ENCODE assay signal across 39 cellular contexts in the genomic region with DNA sequence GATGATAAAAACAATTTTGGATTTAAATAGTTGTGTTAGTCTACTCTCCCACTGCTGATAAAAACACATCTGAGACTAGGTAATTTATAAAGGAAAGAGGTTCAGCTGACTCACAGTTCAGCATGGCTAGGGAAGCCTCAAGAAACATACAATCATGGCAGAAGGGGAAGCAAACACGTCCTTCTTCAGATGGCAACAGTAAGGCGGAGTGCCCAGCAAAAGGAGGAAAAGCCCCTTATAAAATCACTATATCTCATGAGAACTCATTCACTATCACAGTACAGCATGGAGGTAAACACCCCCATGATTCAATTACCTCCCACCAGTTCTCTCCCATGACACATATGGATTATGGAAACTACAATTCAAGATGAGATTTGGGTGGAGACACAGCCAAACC.
"Had no signal": no experiment of that assay in that cellular context is flagged by ENCODE, and none has a peak within 500 bp of the region (broad histone marks: within the 10 kb centered on the region; RNA-seq: fewer than 3 reads in every experiment).

No MANE protein-coding gene starts in this region.

- H3K27me3 Mint-ChIP-seq: activated naive CD4-positive, alpha-beta T cell treated with anti-CD3 and anti-CD28 coated beads, Interleukin-2, amount 10 ng/mL, durations not matched to agents 7 days and 5 days; activated naive CD4-positive, alpha-beta T cell treated with anti-CD3 and anti-CD28 coated beads, Interleukin-2, amount 50 U/mL, for 24 hours; activated naive CD8-positive, alpha-beta T cell; activated naive CD8-positive, alpha-beta T cell treated with anti-CD3 and anti-CD28 coated beads for 36 hours; activated naive CD8-positive, alpha-beta T cell treated with anti-CD3 and anti-CD28 coated beads, Interleukin-2, amount 10 ng/mL, durations not matched to agents 7 days and 5 days; activated naive CD8-positive, alpha-beta T cell treated with anti-CD3 and anti-CD28 coated beads, Interleukin-2, amount 50 U/mL, for 24 hours; activated T-cell treated with anti-CD3 and anti-CD28 coated beads, Interleukin-2, amount 50 U/mL, for 24 hours; activated T-helper 17 cell treated with anti-CD3 and anti-CD28 coated beads, Interleukin-2, amount 50 U/mL, for 72 hours; brain; central memory CD8-positive, alpha-beta T cell had no signal

- H3K27me3 ChIP-seq: adrenal gland, ascending aorta, body of pancreas, brain microvascular endothelial cell, breast epithelium, cardiac muscle cell had no signal

- DNase-seq: activated effector memory CD4-positive, alpha-beta T cell treated with anti-CD3 and anti-CD28 coated beads, Interleukin-2, amount 50 U/mL, for 16 hours; activated effector memory CD4-positive, alpha-beta T cell treated with Interleukin-2 at 50 U/mL for 16 hours; activated gamma-delta T cell; activated gamma-delta T cell treated with Interleukin-2 at 50 U/mL for 16 hours; activated naive CD4-positive, alpha-beta T cell; activated naive CD4-positive, alpha-beta T cell treated with anti-CD3 and anti-CD28 coated beads for 36 hours; activated naive CD4-positive, alpha-beta T cell treated with anti-CD3 and anti-CD28 coated beads, Interleukin-2, amount 10 ng/mL, durations not matched to agents 7 days and 5 days; activated naive CD4-positive, alpha-beta T cell treated with anti-CD3 and anti-CD28 coated beads, Interleukin-2, amount 50 U/mL, for 16 hours; activated naive CD4-positive, alpha-beta T cell treated with Interleukin-2 at 50 U/mL for 16 hours; activated naive CD8-positive, alpha-beta T cell treated with anti-CD3 and anti-CD28 coated beads for 36 hours; activated naive CD8-positive, alpha-beta T cell treated with anti-CD3 and anti-CD28 coated beads, Interleukin-2, amount 10 ng/mL, durations not matched to agents 7 days and 5 days; activated naive CD8-positive, alpha-beta T cell treated with anti-CD3 and anti-CD28 coated beads, Interleukin-2, amount 50 U/mL, for 24 hours; activated T-cell treated with anti-CD3 and anti-CD28 coated beads, Interleukin-2, amount 50 U/mL, for 24 hours; activated T-cell treated with anti-CD3 and anti-CD28 coated beads, Interleukin-2, amount 50 U/mL, for 4 hours; activated T-cell treated with anti-CD3 and anti-CD28 coated beads, Interleukin-2, amount 50 U/mL, for 48 hours; activated T-cell treated with anti-CD3 and anti-CD28 coated beads, Interleukin-2, amount 50 U/mL, for 72 hours; adrenal gland; amniotic stem cell; amygdala; anterior cingulate cortex; aorta; body of pancreas; brain microvascular endothelial cell; caudate nucleus; central memory CD4-positive, alpha-beta T cell; cerebellar nuclear complex had no signal

- H3K4me1 ChIP-seq: adrenal gland, ascending aorta, body of pancreas, breast epithelium had no signal

- H3K4me3 Mint-ChIP-seq: activated naive CD4-positive, alpha-beta T cell treated with anti-CD3 and anti-CD28 coated beads for 36 hours; activated naive CD4-positive, alpha-beta T cell treated with anti-CD3 and anti-CD28 coated beads, Interleukin-2, amount 10 ng/mL, durations not matched to agents 7 days and 5 days; activated naive CD4-positive, alpha-beta T cell treated with anti-CD3 and anti-CD28 coated beads, Interleukin-2, amount 50 U/mL, for 24 hours; activated naive CD8-positive, alpha-beta T cell; activated naive CD8-positive, alpha-beta T cell treated with anti-CD3 and anti-CD28 coated beads for 36 hours; activated naive CD8-positive, alpha-beta T cell treated with anti-CD3 and anti-CD28 coated beads, Interleukin-2, amount 10 ng/mL, durations not matched to agents 7 days and 5 days; activated naive CD8-positive, alpha-beta T cell treated with anti-CD3 and anti-CD28 coated beads, Interleukin-2, amount 50 U/mL, for 24 hours; activated T-cell treated with anti-CD3 and anti-CD28 coated beads, Interleukin-2, amount 50 U/mL, for 24 hours; activated T-cell treated with anti-CD3 and anti-CD28 coated beads, Interleukin-2, amount 50 U/mL, for 4 hours; activated T-cell treated with anti-CD3 and anti-CD28 coated beads, Interleukin-2, amount 50 U/mL, for 72 hours; activated T-helper 1 cell treated with anti-CD3 and anti-CD28 coated beads, Interleukin-12 subunit alpha, Interleukin-12 subunit beta, Interleukin-2, Interleukin-4 antibody, amounts not matched to agents 30 ng/mL and 10 ng/mL and 1 ng/mL, durations not matched to agents 14 hours and 24 hours and 36 hours; activated T-helper 17 cell treated with anti-CD3 and anti-CD28 coated beads, Interleukin-2, amount 50 U/mL, for 72 hours; brain; central memory CD8-positive, alpha-beta T cell had no signal

- H3K27ac Mint-ChIP-seq: activated naive CD4-positive, alpha-beta T cell treated with anti-CD3 and anti-CD28 coated beads for 36 hours; activated naive CD4-positive, alpha-beta T cell treated with anti-CD3 and anti-CD28 coated beads, Interleukin-2, amount 10 ng/mL, durations not matched to agents 7 days and 5 days; activated naive CD4-positive, alpha-beta T cell treated with anti-CD3 and anti-CD28 coated beads, Interleukin-2, amount 50 U/mL, for 24 hours; activated naive CD4-positive, alpha-beta T cell treated with anti-CD3 and anti-CD28 coated beads, Interleukin-2, amount 50 U/mL, for 72 hours; activated naive CD8-positive, alpha-beta T cell; activated naive CD8-positive, alpha-beta T cell treated with anti-CD3 and anti-CD28 coated beads for 36 hours; activated naive CD8-positive, alpha-beta T cell treated with anti-CD3 and anti-CD28 coated beads, Interleukin-2, amount 10 ng/mL, durations not matched to agents 7 days and 5 days; activated naive CD8-positive, alpha-beta T cell treated with anti-CD3 and anti-CD28 coated beads, Interleukin-2, amount 50 U/mL, for 24 hours; activated T-cell treated with anti-CD3 and anti-CD28 coated beads, Interleukin-2, amount 50 U/mL, for 24 hours; activated T-cell treated with anti-CD3 and anti-CD28 coated beads, Interleukin-2, amount 50 U/mL, for 72 hours; activated T-helper 1 cell treated with anti-CD3 and anti-CD28 coated beads, Interleukin-12 subunit alpha, Interleukin-12 subunit beta, Interleukin-2, Interleukin-4 antibody, amounts not matched to agents 30 ng/mL and 10 ng/mL and 1 ng/mL, durations not matched to agents 14 hours and 24 hours and 36 hours; activated T-helper 17 cell treated with anti-CD3 and anti-CD28 coated beads, Interleukin-2, amount 50 U/mL, for 72 hours; activated T-helper 2 cell treated with anti-CD3 and anti-CD28 coated beads, Interferon-gamma antibody, Interleukin-2, Interleukin-4, amounts not matched to agents 10 μg/mL and 5 μg/mL and 100 μg/mL, durations not matched to agents 14 hours and 24 hours and 36 hours; brain had no signal

- ATAC-seq: activated naive CD4-positive, alpha-beta T cell treated with anti-CD3 and anti-CD28 coated beads, Interleukin-2, amount 50 U/mL, for 72 hours; activated naive CD8-positive, alpha-beta T cell treated with anti-CD3 and anti-CD28 coated beads, Interleukin-2, amount 50 U/mL, for 24 hours; activated T-cell treated with anti-CD3 and anti-CD28 coated beads, Interleukin-2, amount 50 U/mL, for 4 hours; activated T-cell treated with anti-CD3 and anti-CD28 coated beads, Interleukin-2, amount 50 U/mL, for 72 hours; activated T-helper 17 cell treated with anti-CD3 and anti-CD28 coated beads, Interleukin-2, amount 50 U/mL, for 72 hours; body of pancreas had no signal

- H3K36me3 ChIP-seq: adrenal gland, ascending aorta, brain microvascular endothelial cell, breast epithelium, cardiac muscle cell had no signal

- H3K9me3 Mint-ChIP-seq: activated naive CD8-positive, alpha-beta T cell treated with anti-CD3 and anti-CD28 coated beads, Interleukin-2, amount 10 ng/mL, durations not matched to agents 7 days and 5 days had no signal

- H3K4me3 ChIP-seq: adrenal gland, ascending aorta, body of pancreas, breast epithelium, cardiac muscle cell had no signal

- H3K4me1 Mint-ChIP-seq: activated naive CD4-positive, alpha-beta T cell treated with anti-CD3 and anti-CD28 coated beads, Interleukin-2, amount 10 ng/mL, durations not matched to agents 7 days and 5 days; activated naive CD4-positive, alpha-beta T cell treated with anti-CD3 and anti-CD28 coated beads, Interleukin-2, amount 50 U/mL, for 24 hours; activated naive CD8-positive, alpha-beta T cell treated with anti-CD3 and anti-CD28 coated beads for 36 hours; activated naive CD8-positive, alpha-beta T cell treated with anti-CD3 and anti-CD28 coated beads, Interleukin-2, amount 10 ng/mL, durations not matched to agents 7 days and 5 days; activated naive CD8-positive, alpha-beta T cell treated with anti-CD3 and anti-CD28 coated beads, Interleukin-2, amount 50 U/mL, for 24 hours; activated T-helper 17 cell treated with anti-CD3 and anti-CD28 coated beads, Interleukin-2, amount 50 U/mL, for 72 hours; brain; central memory CD8-positive, alpha-beta T cell had no signal

- H3K9me3 ChIP-seq: adrenal gland, ascending aorta, body of pancreas had no signal

- H3K27ac ChIP-seq: adrenal gland, ascending aorta, body of pancreas, brain microvascular endothelial cell, breast epithelium, cardiac muscle cell had no signal

- FAIRE-seq: astrocyte, bronchial epithelial cell had no signal

- H3K36me3 Mint-ChIP-seq: activated naive CD4-positive, alpha-beta T cell treated with anti-CD3 and anti-CD28 coated beads, Interleukin-2, amount 10 ng/mL, durations not matched to agents 7 days and 5 days; activated naive CD4-positive, alpha-beta T cell treated with anti-CD3 and anti-CD28 coated beads, Interleukin-2, amount 50 U/mL, for 24 hours; activated naive CD4-positive, alpha-beta T cell treated with anti-CD3 and anti-CD28 coated beads, Interleukin-2, amount 50 U/mL, for 72 hours; activated naive CD8-positive, alpha-beta T cell; activated naive CD8-positive, alpha-beta T cell treated with anti-CD3 and anti-CD28 coated beads for 36 hours; activated naive CD8-positive, alpha-beta T cell treated with anti-CD3 and anti-CD28 coated beads, Interleukin-2, amount 10 ng/mL, durations not matched to agents 7 days and 5 days; brain had no signal
